ENCODE assay signal across 1 cellular context in the genomic region with DNA sequence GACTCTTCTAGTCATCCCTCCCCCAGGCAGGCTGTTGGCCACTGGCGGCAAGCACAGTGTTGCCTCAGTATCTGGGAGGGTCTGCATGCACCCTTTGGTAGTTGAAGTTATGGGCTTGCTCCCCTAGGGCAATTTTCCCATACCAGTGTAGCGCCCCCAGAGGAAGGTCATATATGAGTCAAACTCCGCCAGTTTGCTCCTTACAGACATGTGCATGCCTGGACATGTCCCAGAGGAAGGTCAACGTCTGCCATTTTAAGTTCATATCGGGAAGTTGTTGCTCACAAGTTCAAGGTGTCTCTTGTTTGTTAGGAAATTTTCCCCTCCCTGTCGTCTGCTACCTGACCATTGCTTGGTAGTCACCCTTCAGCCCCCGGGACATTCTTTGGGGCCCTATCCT.
TF ChIP-seq lines count a peak whose summit lies in the region.

No MANE protein-coding gene starts in this region.

TF ChIP-seq in K562, 482 proteins besides CTCF, POLR2A, EP300 and RAD21:
- TF ChIP-seq, protein P1, sequence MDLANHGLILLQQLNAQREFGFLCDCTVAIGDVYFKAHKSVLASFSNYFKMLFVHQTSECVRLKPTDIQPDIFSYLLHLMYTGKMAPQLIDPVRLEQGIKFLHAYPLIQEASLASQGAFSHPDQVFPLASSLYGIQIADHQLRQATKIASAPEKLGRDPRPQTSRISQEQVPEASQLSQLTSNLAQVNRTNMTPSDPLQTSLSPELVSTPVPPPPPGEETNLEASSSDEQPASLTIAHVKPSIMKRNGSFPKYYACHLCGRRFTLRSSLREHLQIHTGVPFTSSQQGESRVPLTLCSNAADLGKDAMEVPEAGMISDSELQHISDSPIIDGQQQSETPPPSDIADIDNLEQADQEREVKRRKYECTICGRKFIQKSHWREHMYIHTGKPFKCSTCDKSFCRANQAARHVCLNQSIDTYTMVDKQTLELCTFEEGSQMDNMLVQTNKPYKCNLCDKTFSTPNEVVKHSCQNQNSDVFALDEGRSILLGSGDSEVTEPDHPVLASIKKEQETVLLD (IDR thresholded peaks at IDR 0.05) = no peak
- TF ChIP-seq MYC (IDR thresholded peaks at IDR 0.05; ENCODE audit: low read depth, low read length) = no peak
- no peak for TF ChIP-seq MYC (CRISPR knock-in tag; IDR thresholded peaks at IDR 0.05; ENCODE audit: borderline replicate concordance, low read depth)
- TF ChIP-seq, protein P2, sequence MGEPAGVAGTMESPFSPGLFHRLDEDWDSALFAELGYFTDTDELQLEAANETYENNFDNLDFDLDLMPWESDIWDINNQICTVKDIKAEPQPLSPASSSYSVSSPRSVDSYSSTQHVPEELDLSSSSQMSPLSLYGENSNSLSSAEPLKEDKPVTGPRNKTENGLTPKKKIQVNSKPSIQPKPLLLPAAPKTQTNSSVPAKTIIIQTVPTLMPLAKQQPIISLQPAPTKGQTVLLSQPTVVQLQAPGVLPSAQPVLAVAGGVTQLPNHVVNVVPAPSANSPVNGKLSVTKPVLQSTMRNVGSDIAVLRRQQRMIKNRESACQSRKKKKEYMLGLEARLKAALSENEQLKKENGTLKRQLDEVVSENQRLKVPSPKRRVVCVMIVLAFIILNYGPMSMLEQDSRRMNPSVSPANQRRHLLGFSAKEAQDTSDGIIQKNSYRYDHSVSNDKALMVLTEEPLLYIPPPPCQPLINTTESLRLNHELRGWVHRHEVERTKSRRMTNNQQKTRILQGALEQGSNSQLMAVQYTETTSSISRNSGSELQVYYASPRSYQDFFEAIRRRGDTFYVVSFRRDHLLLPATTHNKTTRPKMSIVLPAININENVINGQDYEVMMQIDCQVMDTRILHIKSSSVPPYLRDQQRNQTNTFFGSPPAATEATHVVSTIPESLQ (CRISPR knock-in tag; IDR thresholded peaks at IDR 0.05) = no peak
- no peak for TF ChIP-seq XRCC4 (IDR thresholded peaks at IDR 0.05; ENCODE audit: extremely low read depth, insufficient read depth, insufficient read length)
- no peak for TF ChIP-seq SLC30A9 (CRISPR knock-in tag; IDR thresholded peaks at IDR 0.05)
- no peak for TF ChIP-seq EZH2 (IDR thresholded peaks at IDR 0.05; ENCODE audit: borderline replicate concordance, low read depth, low read length)
- TF ChIP-seq NR2C1 (IDR thresholded peaks at IDR 0.05) = peak; percentile 46; the same call in 1 of the 2 replicates
- peak; percentile 38; the same call in 1 of the 2 replicates for TF ChIP-seq NR2C1 (tag; IDR thresholded peaks at IDR 0.05)
- TF ChIP-seq, protein P3, sequence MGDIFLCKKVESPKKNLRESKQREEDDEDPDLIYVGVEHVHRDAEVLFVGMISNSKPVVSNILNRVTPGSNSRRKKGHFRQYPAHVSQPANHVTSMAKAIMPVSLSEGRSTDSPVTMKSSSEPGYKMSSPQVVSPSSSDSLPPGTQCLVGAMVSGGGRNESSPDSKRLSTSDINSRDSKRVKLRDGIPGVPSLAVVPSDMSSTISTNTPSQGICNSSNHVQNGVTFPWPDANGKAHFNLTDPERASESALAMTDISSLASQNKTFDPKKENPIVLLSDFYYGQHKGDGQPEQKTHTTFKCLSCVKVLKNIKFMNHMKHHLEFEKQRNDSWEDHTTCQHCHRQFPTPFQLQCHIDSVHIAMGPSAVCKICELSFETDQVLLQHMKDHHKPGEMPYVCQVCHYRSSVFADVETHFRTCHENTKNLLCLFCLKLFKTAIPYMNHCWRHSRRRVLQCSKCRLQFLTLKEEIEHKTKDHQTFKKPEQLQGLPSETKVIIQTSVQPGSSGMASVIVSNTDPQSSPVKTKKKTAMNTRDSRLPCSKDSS (IDR thresholded peaks at IDR 0.05; ENCODE audit: low read depth, partially characterized antibody) = no peak
- TF ChIP-seq NR2C2 (CRISPR knock-in tag; IDR thresholded peaks at IDR 0.05) = no peak
- peak; percentile 57; the same call in 1 of the 2 replicates for TF ChIP-seq NR2C2 (tag; IDR thresholded peaks at IDR 0.05)
- TF ChIP-seq CREM (IDR thresholded peaks at IDR 0.05; ENCODE audit: low read depth) = no peak
- no peak for TF ChIP-seq NFATC3 (IDR thresholded peaks at IDR 0.05)
- TF ChIP-seq, protein P4, sequence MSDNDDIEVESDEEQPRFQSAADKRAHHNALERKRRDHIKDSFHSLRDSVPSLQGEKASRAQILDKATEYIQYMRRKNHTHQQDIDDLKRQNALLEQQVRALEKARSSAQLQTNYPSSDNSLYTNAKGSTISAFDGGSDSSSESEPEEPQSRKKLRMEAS (CRISPR knock-in tag; IDR thresholded peaks at IDR 0.05) = no peak
- no peak for TF ChIP-seq SIN3A (IDR thresholded peaks at IDR 0.05; ENCODE audit: borderline replicate concordance in 2 of 2, control insufficient read depth in 1 of 2, low read depth in 2 of 2, low read length in 2 of 2)
- TF ChIP-seq, protein P5, sequence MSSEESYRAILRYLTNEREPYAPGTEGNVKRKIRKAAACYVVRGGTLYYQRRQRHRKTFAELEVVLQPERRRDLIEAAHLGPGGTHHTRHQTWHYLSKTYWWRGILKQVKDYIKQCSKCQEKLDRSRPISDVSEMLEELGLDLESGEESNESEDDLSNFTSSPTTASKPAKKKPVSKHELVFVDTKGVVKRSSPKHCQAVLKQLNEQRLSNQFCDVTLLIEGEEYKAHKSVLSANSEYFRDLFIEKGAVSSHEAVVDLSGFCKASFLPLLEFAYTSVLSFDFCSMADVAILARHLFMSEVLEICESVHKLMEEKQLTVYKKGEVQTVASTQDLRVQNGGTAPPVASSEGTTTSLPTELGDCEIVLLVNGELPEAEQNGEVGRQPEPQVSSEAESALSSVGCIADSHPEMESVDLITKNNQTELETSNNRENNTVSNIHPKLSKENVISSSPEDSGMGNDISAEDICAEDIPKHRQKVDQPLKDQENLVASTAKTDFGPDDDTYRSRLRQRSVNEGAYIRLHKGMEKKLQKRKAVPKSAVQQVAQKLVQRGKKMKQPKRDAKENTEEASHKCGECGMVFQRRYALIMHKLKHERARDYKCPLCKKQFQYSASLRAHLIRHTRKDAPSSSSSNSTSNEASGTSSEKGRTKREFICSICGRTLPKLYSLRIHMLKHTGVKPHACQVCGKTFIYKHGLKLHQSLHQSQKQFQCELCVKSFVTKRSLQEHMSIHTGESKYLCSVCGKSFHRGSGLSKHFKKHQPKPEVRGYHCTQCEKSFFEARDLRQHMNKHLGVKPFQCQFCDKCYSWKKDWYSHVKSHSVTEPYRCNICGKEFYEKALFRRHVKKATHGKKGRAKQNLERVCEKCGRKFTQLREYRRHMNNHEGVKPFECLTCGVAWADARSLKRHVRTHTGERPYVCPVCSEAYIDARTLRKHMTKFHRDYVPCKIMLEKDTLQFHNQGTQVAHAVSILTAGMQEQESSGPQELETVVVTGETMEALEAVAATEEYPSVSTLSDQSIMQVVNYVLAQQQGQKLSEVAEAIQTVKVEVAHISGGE (CRISPR knock-in tag; IDR thresholded peaks at IDR 0.05) = no peak
- TF ChIP-seq, protein P6, sequence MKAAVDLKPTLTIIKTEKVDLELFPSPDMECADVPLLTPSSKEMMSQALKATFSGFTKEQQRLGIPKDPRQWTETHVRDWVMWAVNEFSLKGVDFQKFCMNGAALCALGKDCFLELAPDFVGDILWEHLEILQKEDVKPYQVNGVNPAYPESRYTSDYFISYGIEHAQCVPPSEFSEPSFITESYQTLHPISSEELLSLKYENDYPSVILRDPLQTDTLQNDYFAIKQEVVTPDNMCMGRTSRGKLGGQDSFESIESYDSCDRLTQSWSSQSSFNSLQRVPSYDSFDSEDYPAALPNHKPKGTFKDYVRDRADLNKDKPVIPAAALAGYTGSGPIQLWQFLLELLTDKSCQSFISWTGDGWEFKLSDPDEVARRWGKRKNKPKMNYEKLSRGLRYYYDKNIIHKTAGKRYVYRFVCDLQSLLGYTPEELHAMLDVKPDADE (conservative IDR thresholded peaks at IDR 0.05; ENCODE audit: control insufficient read depth, low read depth, low read length) = no peak
- TF ChIP-seq, protein P7, sequence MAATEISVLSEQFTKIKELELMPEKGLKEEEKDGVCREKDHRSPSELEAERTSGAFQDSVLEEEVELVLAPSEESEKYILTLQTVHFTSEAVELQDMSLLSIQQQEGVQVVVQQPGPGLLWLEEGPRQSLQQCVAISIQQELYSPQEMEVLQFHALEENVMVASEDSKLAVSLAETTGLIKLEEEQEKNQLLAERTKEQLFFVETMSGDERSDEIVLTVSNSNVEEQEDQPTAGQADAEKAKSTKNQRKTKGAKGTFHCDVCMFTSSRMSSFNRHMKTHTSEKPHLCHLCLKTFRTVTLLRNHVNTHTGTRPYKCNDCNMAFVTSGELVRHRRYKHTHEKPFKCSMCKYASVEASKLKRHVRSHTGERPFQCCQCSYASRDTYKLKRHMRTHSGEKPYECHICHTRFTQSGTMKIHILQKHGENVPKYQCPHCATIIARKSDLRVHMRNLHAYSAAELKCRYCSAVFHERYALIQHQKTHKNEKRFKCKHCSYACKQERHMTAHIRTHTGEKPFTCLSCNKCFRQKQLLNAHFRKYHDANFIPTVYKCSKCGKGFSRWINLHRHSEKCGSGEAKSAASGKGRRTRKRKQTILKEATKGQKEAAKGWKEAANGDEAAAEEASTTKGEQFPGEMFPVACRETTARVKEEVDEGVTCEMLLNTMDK (IDR thresholded peaks at IDR 0.05; ENCODE audit: borderline replicate concordance, insufficient read depth, low read depth, low read length, poor library complexity, severe bottlenecking) = peak; percentile 4
- TF ChIP-seq, protein P8, sequence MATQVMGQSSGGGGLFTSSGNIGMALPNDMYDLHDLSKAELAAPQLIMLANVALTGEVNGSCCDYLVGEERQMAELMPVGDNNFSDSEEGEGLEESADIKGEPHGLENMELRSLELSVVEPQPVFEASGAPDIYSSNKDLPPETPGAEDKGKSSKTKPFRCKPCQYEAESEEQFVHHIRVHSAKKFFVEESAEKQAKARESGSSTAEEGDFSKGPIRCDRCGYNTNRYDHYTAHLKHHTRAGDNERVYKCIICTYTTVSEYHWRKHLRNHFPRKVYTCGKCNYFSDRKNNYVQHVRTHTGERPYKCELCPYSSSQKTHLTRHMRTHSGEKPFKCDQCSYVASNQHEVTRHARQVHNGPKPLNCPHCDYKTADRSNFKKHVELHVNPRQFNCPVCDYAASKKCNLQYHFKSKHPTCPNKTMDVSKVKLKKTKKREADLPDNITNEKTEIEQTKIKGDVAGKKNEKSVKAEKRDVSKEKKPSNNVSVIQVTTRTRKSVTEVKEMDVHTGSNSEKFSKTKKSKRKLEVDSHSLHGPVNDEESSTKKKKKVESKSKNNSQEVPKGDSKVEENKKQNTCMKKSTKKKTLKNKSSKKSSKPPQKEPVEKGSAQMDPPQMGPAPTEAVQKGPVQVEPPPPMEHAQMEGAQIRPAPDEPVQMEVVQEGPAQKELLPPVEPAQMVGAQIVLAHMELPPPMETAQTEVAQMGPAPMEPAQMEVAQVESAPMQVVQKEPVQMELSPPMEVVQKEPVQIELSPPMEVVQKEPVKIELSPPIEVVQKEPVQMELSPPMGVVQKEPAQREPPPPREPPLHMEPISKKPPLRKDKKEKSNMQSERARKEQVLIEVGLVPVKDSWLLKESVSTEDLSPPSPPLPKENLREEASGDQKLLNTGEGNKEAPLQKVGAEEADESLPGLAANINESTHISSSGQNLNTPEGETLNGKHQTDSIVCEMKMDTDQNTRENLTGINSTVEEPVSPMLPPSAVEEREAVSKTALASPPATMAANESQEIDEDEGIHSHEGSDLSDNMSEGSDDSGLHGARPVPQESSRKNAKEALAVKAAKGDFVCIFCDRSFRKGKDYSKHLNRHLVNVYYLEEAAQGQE (CRISPR knock-in tag; IDR thresholded peaks at IDR 0.05; ENCODE audit: low read depth) = no peak
